In genomic region chrX:9464435-9465371, GRCh38 we compare ENCODE assay signal across 8 cellular contexts. TPM values are rescaled to one million over a fixed set of nuclear protein-coding genes. Genes with fewer than 3 reads are reported as not detected.
A peak's percentile ranks its signal among the peaks of the same experiment; 100 is the strongest.
DNase-seq lines count a peak whose midpoint lies in the region; ATAC-seq and TF ChIP-seq lines count a peak whose summit lies in the region.

Gene TBL1X, plus strand, starts transcription at chrX:9465058. Its CDS starts 188,529 bp downstream, at chrX:9653587.

- peaks cover 5 to 10% of the 10 kb centered on the region in 2 donors for H3K27me3 ChIP-seq in mucosa of rectum (ENCODE audit: control insufficient read depth in 2 of 2, insufficient read depth in 2 of 2, low read length in 2 of 2)

- CTCF ChIA-PET in GM10248 (lab: Yijun Ruan, JAX): no interaction called here

- peak within 1 kb of the TSS; percentile 37 to 58 for H3K27ac ChIP-seq in mucosa of rectum (ENCODE audit: low read depth in 2 of 2, low read length in 2 of 2)

- DNase-seq in GM10248 (ENCODE audit: extremely low spot score): peak; percentile 59
- DNase-seq in NCI-H510A treated with DMSO at 0.1 percent for 48 hours (lab: John Stamatoyannopoulos, UW): peak; percentile 14
- peak; percentile 48 for DNase-seq in activated T-cell treated with anti-CD3 and anti-CD28 coated beads for 4 hours
- DNase-seq in epithelial cell of proximal tubule (ENCODE audit: low read depth): no peak
- DNase-seq in middle frontal gyrus (ENCODE audit: extremely low spot score, low spot score): no peak

- H3K4me3 ChIP-seq in epithelial cell of proximal tubule (ENCODE audit: low read depth, low read length) (peak within 1 kb of the TSS; percentile 71), mucosa of rectum (ENCODE audit: low read length in 2 of 2) (peak within 1 kb of the TSS; percentile 57 to 61)

- POLR2A ChIA-PET in GM10248 (lab: Yijun Ruan, JAX): no interaction called here

- no peaks in the 10 kb centered on the region for H3K9me3 ChIP-seq in mucosa of rectum (ENCODE audit: control insufficient read depth in 2 of 2, low read length in 2 of 2)

- H3K9ac ChIP-seq in mucosa of rectum (ENCODE audit: low read depth in 1 of 2, low read length in 2 of 2): peak within 1 kb of the TSS in 1 of 2 donors; percentile 65

- no peaks in the 10 kb centered on the region for H3K36me3 ChIP-seq in mucosa of rectum (ENCODE audit: control insufficient read depth in 2 of 2, insufficient read depth in 2 of 2, low read length in 2 of 2)

- peaks cover 11 to 13% of the 10 kb centered on the region in 2 donors for H3K4me1 ChIP-seq in mucosa of rectum (ENCODE audit: control insufficient read depth in 2 of 2, insufficient read depth in 2 of 2, low read length in 2 of 2)

- ATAC-seq in HG02588 (IDR thresholded peaks at IDR 0.05; ENCODE audit: unreplicated experiment): peak; percentile 47

- TF ChIP-seq CTCF in GM10248 (IDR thresholded peaks at IDR 0.05; ENCODE audit: control extremely low read depth, extremely low read depth, low read depth, missing control alignments) (no peak), epithelial cell of proximal tubule (conservative IDR thresholded peaks at IDR 0.05; ENCODE audit: low read depth, low read length) (no peak), subcutaneous adipose tissue (IDR thresholded peaks at IDR 0.05; ENCODE audit: low read depth) (no peak)

RNA-seq across cellular contexts. Expression of gene TBL1X, which starts in this region (rescaled TPM):
- 9.1 and 41.9 TPM in 2 replicates for total RNA-seq in epithelial cell of proximal tubule
- total RNA-seq in subcutaneous adipose tissue: 10 to 100 TPM; 15.0 to 19.4 (median 16.3) TPM

Comparison
In these comparisons a context has a peak if more than half of its experiments do, and no peak if none do; other contexts are left out.
1. DNase-seq: peak in GM10248 (single experiment), NCI-H510A treated with DMSO at 0.1 percent for 48 hours (single experiment) and activated T-cell treated with anti-CD3 and anti-CD28 coated beads for 4 hours (single experiment); none in epithelial cell of proximal tubule (single experiment) and middle frontal gyrus (single experiment).